21 cellular contexts compared by ENCODE assay signal in genomic region chr2:191941376-191941775, GRCh38.
"Had no signal": no experiment of that assay in that cellular context is flagged by ENCODE, and none has a peak within 500 bp of the region (broad histone marks: within the 10 kb centered on the region; RNA-seq: fewer than 3 reads in every experiment).

No MANE protein-coding gene starts in this region.

- DNase-seq: effector memory CD8-positive, alpha-beta T cell; immature natural killer cell; kidney; left cardiac atrium; left ventricle myocardium inferior; lower lobe of right lung; mesenchymal stem cell; psoas muscle; stimulated activated CD4-positive, alpha-beta T cell treated with anti-CD3 and anti-CD28 coated beads, Interleukin-12 subunit alpha, Interleukin-12 subunit beta, amount 100 ng/mL, for 4 hours; stimulated activated naive CD4-positive, alpha-beta T cell; stomach; trophoblast cell had no signal

- H3K9me3 ChIP-seq: esophagus muscularis mucosa, gastroesophageal sphincter, left ventricle myocardium inferior, lower lobe of right lung, neutrophil, psoas muscle, stomach, thoracic aorta had no signal

- H3K36me3 ChIP-seq: esophagus muscularis mucosa, gastroesophageal sphincter, left ventricle myocardium inferior, lower lobe of right lung, neutrophil, stomach, thoracic aorta had no signal

- H3K27ac ChIP-seq: left ventricle myocardium inferior, lower lobe of right lung, neutrophil, psoas muscle, skin epidermis, stomach, thoracic aorta had no signal

- H3K4me3 ChIP-seq: esophagus muscularis mucosa, gastroesophageal sphincter, left ventricle myocardium inferior, lower lobe of right lung, psoas muscle, skin epidermis, stomach, thoracic aorta had no signal

- FAIRE-seq: colon, kidney, urothelium cell line had no signal

- H3K4me1 ChIP-seq: lower lobe of right lung, psoas muscle had no signal

- ATAC-seq: effector memory CD8-positive, alpha-beta T cell; lower lobe of right lung; natural killer cell treated with Interleukin-12 subunit alpha and Interleukin-12 subunit beta and Interleukin-15 and Interleukin-18, amount 100 ng/mL, for 72 hours; psoas muscle; sciatic nerve had no signal

- H3K27me3 ChIP-seq: esophagus muscularis mucosa, gastroesophageal sphincter, neutrophil, stomach had no signal
